ENCODE assay signal across 1 cellular context in the genomic region with DNA sequence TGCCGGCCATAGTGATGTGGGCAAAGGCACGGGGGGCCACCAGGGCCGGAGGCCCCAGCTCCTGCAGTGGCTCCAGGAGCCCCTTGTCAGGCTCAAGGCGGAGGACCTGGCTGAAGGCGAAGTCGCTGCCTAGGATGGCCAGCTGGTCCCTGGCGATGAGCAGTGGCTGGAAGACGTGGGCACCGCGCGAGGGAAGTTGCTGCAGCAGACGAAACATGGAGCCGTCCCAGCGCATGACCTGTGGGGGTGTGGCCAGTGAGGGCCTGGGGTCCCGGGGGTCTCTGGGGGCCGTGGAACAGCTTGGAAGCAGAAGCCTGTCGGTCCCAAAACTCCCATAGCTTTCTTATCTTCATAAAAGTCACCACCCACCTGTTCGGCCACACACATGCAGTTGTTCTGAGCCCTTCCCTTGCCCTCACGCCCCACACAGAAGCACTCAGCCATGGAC.
TF ChIP-seq lines count a peak whose summit lies in the region.

No MANE protein-coding gene starts in this region.

TF ChIP-seq in K562, 482 proteins besides CTCF, POLR2A, EP300 and RAD21:
- 0 out of 2 replicates have a peak, but pooled peaks have one; percentile 17 for TF ChIP-seq ZBTB7A (IDR thresholded peaks at IDR 0.05; ENCODE audit: borderline replicate concordance, control insufficient read depth, low read depth, low read length)
- no peak for TF ChIP-seq RBBP5 (IDR thresholded peaks at IDR 0.05; ENCODE audit: borderline replicate concordance, insufficient read depth, low read length, poor library complexity, severe bottlenecking)
- no peak for TF ChIP-seq CXXC5 (CRISPR knock-in tag; IDR thresholded peaks at IDR 0.05)
- no peak for TF ChIP-seq GTF2E2 (tag; IDR thresholded peaks at IDR 0.05)
- TF ChIP-seq ZNF785 (CRISPR knock-in tag; IDR thresholded peaks at IDR 0.05) = no peak
- no peak for TF ChIP-seq JUND (IDR thresholded peaks at IDR 0.05; ENCODE audit: borderline replicate concordance, low read depth, low read length)
- TF ChIP-seq JUND (tag; IDR thresholded peaks at IDR 0.05; ENCODE audit: borderline replicate concordance, low read depth, low read length) = no peak
- TF ChIP-seq, protein P1, sequence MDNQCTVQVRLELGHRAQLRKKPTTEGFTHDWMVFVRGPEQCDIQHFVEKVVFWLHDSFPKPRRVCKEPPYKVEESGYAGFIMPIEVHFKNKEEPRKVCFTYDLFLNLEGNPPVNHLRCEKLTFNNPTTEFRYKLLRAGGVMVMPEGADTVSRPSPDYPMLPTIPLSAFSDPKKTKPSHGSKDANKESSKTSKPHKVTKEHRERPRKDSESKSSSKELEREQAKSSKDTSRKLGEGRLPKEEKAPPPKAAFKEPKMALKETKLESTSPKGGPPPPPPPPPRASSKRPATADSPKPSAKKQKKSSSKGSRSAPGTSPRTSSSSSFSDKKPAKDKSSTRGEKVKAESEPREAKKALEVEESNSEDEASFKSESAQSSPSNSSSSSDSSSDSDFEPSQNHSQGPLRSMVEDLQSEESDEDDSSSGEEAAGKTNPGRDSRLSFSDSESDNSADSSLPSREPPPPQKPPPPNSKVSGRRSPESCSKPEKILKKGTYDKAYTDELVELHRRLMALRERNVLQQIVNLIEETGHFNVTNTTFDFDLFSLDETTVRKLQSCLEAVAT (IDR thresholded peaks at IDR 0.05) = no peak
- TF ChIP-seq ZNF140 (CRISPR knock-in tag; IDR thresholded peaks at IDR 0.05) = no peak
